Comparison of ENCODE assay signal across 11 cellular contexts in genomic region chr13:93309886-93310520, GRCh38.
DNase-seq lines count a peak whose midpoint lies in the region; ATAC-seq and TF ChIP-seq lines count a peak whose summit lies in the region.
"Had no signal": no experiment of that assay in that cellular context is flagged by ENCODE, and none has a peak within 500 bp of the region (broad histone marks: within the 10 kb centered on the region; RNA-seq: fewer than 3 reads in every experiment).

No MANE protein-coding gene starts in this region.

- ATAC-seq in GM18517 (IDR thresholded peaks at IDR 0.05; ENCODE audit: unreplicated experiment) (no peak), GM21737 (IDR thresholded peaks at IDR 0.05; ENCODE audit: unreplicated experiment) (no peak)

- TF ChIP-seq CTCF in brain (conservative IDR thresholded peaks at IDR 0.05): no peak

- POLR2A ChIA-PET in HEK293T (lab: Yijun Ruan, JAX): interaction anchor here (1.0 kb wide), 1 partner anchor 84 kb away, joined by 5 read pairs; the partner anchor contains the start of gene GPC6

- H3K27me3 Mint-ChIP-seq in brain: peaks cover 3% of the 10 kb centered on the region

- peak overlapping the region in 4 of 5 experiments; percentile 25 to 75 (median 69) for H3K4me3 Mint-ChIP-seq in brain
- H3K4me3 Mint-ChIP-seq: T-helper 1 cell treated with Interleukin-12 subunit alpha and Interleukin-12 subunit beta and Interleukin-4 antibody, amounts not matched to agents 30 μg/mL and 1 μg/mL, for 36 hours had no signal

- DNase-seq in A172 (ENCODE audit: low spot score) (peak; percentile 27), HEK293T (ENCODE audit: extremely low spot score) (no peak), left kidney (ENCODE audit: low read depth, low spot score) (peak; percentile 58), cortex of kidney (lab: John Stamatoyannopoulos, UW) (no peak), NCI-H2081 (lab: John Stamatoyannopoulos, UW) (no peak)
- DNase-seq: adrenal gland, stomach had no signal

- no peaks in the 10 kb centered on the region for H3K9me3 Mint-ChIP-seq in brain
- H3K9me3 Mint-ChIP-seq: T-helper 1 cell treated with Interleukin-12 subunit alpha and Interleukin-12 subunit beta and Interleukin-4 antibody, amounts not matched to agents 30 μg/mL and 1 μg/mL, for 36 hours had no signal

- peak overlapping the region; percentile 45 to 93 (median 86) for H3K27ac Mint-ChIP-seq in brain
- H3K27ac Mint-ChIP-seq: T-helper 1 cell treated with Interleukin-12 subunit alpha and Interleukin-12 subunit beta and Interleukin-4 antibody, amounts not matched to agents 30 μg/mL and 1 μg/mL, for 36 hours had no signal

- no peaks in the 10 kb centered on the region for H3K36me3 Mint-ChIP-seq in brain

- CTCF ChIA-PET in HEK293T (lab: Yijun Ruan, JAX): interaction anchor here (1.1 kb wide), 1 partner anchor 343 kb away, joined by 3 read pairs; no protein-coding TSS in a partner anchor

- H3K4me1 Mint-ChIP-seq in brain: peaks cover 50% of the 10 kb centered on the region

TF ChIP-seq in HEK293T, 16 proteins besides CTCF, POLR2A, EP300 and RAD21:
- TF ChIP-seq ELF4 (IDR thresholded peaks at IDR 0.05): 0 out of 2 replicates have a peak, but pooled peaks have one; percentile 3
- no peak for TF ChIP-seq LEF1 (IDR thresholded peaks at IDR 0.05; ENCODE audit: borderline replicate concordance)
TF ChIP-seq in HEK293T: peak in this region for 1.

Comparison
In these comparisons a context has a peak if more than half of its experiments do, and no peak if none do; other contexts are left out.
1. DNase-seq: peak in A172 (single experiment) and left kidney (single experiment); none in HEK293T (single experiment), cortex of kidney (single experiment) and NCI-H2081 (0 of 2).